ENCODE assay signal across 2 cellular contexts in the genomic region with DNA sequence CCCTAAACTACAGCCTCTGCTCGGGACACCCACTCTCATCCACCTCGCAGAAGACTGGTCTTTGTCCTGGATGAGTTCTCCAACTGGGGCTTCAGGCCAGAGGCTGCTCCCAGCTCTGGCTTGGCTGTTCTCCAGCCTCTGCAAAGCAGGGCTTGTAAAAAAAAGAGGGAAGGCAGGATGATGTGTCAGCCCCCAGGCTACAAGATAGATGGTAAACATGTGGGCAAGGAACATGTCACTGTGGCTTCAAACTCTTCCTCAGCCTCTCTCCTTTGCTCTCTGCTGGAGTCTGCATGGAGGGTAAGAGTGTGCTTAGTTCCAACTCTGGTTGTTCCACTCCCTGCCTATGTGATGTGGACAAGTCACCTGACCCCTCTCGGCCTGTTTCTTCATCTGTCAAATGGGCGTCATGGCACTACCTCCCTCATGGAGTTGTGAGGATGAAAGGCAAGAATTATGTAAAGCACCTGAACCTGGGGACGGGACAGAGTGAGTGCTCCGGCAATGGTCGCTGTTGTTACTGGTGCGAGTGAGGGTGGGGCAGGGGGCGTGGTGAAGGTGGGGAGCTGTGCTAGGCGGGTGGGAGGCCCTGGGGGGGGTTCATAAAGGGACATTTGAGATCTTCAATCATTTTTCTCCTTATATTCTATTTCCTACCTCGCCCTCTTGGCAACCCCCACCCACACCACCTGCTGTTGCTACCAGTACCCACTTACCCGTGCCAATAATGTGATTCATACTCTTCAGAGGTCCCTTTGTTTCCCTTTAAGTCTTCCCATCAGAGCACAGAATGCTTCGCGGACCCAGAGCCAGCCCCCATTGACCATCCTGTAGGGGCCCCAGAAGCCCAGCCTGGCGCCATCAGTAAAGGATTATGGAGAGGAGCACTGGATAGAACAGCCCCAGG.
TF ChIP-seq lines count a peak whose summit lies in the region.

No MANE protein-coding gene starts in this region.

TF ChIP-seq in Ishikawa, 13 proteins besides CTCF, POLR2A, EP300 and RAD21:
- TF ChIP-seq YY1 (IDR thresholded peaks at IDR 0.05; ENCODE audit: low read depth): no peak
- TF ChIP-seq EGR1 (IDR thresholded peaks at IDR 0.05): no peak
- TF ChIP-seq, protein P1, sequence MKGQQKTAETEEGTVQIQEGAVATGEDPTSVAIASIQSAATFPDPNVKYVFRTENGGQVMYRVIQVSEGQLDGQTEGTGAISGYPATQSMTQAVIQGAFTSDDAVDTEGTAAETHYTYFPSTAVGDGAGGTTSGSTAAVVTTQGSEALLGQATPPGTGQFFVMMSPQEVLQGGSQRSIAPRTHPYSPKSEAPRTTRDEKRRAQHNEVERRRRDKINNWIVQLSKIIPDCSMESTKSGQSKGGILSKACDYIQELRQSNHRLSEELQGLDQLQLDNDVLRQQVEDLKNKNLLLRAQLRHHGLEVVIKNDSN (IDR thresholded peaks at IDR 0.05): peak; percentile 43; the same call in 1 of the 2 replicates
- TF ChIP-seq ZBTB7A (IDR thresholded peaks at IDR 0.05; ENCODE audit: low read depth): no peak
- no peak for TF ChIP-seq TAF1 (IDR thresholded peaks at IDR 0.05; ENCODE audit: low read depth)

TF ChIP-seq in HepG2, 621 proteins besides CTCF, POLR2A, EP300 and RAD21:
- TF ChIP-seq POLR2AphosphoS5 (IDR thresholded peaks at IDR 0.05; ENCODE audit: low read depth, low read length) (no peak), MIER2 (CRISPR knock-in tag; IDR thresholded peaks at IDR 0.05) (no peak), ZNF296 (CRISPR knock-in tag; conservative IDR thresholded peaks at IDR 0.05) (no peak), KDM3A (CRISPR knock-in tag; IDR thresholded peaks at IDR 0.05; ENCODE audit: low read depth) (no peak), ZNF672 (CRISPR knock-in tag; IDR thresholded peaks at IDR 0.05) (no peak), ZNF160 (CRISPR knock-in tag; IDR thresholded peaks at IDR 0.05) (no peak), TOPORS (CRISPR knock-in tag; IDR thresholded peaks at IDR 0.05) (no peak), ZFX (CRISPR knock-in tag; IDR thresholded peaks at IDR 0.05; ENCODE audit: low read depth) (no peak), ZBTB3 (CRISPR knock-in tag; IDR thresholded peaks at IDR 0.05; ENCODE audit: borderline replicate concordance, low read depth) (no peak), NFIB (CRISPR knock-in tag; IDR thresholded peaks at IDR 0.05; ENCODE audit: borderline replicate concordance) (no peak), PHF21A (CRISPR knock-in tag; IDR thresholded peaks at IDR 0.05) (no peak), ZNF30 (CRISPR knock-in tag; IDR thresholded peaks at IDR 0.05) (no peak), SP4 (CRISPR knock-in tag; IDR thresholded peaks at IDR 0.05) (no peak), ZFP1 (CRISPR knock-in tag; IDR thresholded peaks at IDR 0.05) (no peak), YY1 (IDR thresholded peaks at IDR 0.05; ENCODE audit: insufficient read depth, insufficient replicate concordance, low read depth, low read length) (no peak)
- TF ChIP-seq, protein P2, sequence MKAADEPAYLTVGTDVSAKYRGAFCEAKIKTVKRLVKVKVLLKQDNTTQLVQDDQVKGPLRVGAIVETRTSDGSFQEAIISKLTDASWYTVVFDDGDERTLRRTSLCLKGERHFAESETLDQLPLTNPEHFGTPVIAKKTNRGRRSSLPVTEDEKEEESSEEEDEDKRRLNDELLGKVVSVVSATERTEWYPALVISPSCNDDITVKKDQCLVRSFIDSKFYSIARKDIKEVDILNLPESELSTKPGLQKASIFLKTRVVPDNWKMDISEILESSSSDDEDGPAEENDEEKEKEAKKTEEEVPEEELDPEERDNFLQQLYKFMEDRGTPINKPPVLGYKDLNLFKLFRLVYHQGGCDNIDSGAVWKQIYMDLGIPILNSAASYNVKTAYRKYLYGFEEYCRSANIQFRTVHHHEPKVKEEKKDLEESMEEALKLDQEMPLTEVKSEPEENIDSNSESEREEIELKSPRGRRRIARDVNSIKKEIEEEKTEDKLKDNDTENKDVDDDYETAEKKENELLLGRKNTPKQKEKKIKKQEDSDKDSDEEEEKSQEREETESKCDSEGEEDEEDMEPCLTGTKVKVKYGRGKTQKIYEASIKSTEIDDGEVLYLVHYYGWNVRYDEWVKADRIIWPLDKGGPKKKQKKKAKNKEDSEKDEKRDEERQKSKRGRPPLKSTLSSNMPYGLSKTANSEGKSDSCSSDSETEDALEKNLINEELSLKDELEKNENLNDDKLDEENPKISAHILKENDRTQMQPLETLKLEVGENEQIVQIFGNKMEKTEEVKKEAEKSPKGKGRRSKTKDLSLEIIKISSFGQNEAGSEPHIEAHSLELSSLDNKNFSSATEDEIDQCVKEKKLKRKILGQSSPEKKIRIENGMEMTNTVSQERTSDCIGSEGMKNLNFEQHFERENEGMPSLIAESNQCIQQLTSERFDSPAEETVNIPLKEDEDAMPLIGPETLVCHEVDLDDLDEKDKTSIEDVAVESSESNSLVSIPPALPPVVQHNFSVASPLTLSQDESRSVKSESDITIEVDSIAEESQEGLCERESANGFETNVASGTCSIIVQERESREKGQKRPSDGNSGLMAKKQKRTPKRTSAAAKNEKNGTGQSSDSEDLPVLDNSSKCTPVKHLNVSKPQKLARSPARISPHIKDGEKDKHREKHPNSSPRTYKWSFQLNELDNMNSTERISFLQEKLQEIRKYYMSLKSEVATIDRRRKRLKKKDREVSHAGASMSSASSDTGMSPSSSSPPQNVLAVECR (CRISPR knock-in tag; IDR thresholded peaks at IDR 0.05; ENCODE audit: borderline replicate concordance): no peak
- TF ChIP-seq, protein P3, sequence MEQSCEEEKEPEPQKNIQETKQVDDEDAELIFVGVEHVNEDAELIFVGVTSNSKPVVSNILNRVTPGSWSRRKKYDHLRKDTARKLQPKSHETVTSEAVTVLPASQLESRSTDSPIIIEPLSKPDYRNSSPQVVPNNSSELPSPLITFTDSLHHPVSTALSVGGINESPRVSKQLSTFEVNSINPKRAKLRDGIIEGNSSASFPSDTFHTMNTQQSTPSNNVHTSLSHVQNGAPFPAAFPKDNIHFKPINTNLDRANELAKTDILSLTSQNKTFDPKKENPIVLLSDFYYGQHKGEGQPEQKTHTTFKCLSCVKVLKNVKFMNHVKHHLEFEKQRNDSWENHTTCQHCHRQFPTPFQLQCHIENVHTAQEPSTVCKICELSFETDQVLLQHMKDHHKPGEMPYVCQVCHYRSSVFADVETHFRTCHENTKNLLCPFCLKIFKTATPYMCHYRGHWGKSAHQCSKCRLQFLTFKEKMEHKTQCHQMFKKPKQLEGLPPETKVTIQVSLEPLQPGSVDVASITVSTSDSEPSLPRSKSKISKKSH (CRISPR knock-in tag; IDR thresholded peaks at IDR 0.05; ENCODE audit: borderline replicate concordance): no peak
- TF ChIP-seq, protein P4, sequence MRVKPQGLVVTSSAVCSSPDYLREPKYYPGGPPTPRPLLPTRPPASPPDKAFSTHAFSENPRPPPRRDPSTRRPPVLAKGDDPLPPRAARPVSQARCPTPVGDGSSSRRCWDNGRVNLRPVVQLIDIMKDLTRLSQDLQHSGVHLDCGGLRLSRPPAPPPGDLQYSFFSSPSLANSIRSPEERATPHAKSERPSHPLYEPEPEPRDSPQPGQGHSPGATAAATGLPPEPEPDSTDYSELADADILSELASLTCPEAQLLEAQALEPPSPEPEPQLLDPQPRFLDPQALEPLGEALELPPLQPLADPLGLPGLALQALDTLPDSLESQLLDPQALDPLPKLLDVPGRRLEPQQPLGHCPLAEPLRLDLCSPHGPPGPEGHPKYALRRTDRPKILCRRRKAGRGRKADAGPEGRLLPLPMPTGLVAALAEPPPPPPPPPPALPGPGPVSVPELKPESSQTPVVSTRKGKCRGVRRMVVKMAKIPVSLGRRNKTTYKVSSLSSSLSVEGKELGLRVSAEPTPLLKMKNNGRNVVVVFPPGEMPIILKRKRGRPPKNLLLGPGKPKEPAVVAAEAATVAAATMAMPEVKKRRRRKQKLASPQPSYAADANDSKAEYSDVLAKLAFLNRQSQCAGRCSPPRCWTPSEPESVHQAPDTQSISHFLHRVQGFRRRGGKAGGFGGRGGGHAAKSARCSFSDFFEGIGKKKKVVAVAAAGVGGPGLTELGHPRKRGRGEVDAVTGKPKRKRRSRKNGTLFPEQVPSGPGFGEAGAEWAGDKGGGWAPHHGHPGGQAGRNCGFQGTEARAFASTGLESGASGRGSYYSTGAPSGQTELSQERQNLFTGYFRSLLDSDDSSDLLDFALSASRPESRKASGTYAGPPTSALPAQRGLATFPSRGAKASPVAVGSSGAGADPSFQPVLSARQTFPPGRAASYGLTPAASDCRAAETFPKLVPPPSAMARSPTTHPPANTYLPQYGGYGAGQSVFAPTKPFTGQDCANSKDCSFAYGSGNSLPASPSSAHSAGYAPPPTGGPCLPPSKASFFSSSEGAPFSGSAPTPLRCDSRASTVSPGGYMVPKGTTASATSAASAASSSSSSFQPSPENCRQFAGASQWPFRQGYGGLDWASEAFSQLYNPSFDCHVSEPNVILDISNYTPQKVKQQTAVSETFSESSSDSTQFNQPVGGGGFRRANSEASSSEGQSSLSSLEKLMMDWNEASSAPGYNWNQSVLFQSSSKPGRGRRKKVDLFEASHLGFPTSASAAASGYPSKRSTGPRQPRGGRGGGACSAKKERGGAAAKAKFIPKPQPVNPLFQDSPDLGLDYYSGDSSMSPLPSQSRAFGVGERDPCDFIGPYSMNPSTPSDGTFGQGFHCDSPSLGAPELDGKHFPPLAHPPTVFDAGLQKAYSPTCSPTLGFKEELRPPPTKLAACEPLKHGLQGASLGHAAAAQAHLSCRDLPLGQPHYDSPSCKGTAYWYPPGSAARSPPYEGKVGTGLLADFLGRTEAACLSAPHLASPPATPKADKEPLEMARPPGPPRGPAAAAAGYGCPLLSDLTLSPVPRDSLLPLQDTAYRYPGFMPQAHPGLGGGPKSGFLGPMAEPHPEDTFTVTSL (CRISPR knock-in tag; IDR thresholded peaks at IDR 0.05; ENCODE audit: borderline replicate concordance): no peak
- TF ChIP-seq, protein P5, sequence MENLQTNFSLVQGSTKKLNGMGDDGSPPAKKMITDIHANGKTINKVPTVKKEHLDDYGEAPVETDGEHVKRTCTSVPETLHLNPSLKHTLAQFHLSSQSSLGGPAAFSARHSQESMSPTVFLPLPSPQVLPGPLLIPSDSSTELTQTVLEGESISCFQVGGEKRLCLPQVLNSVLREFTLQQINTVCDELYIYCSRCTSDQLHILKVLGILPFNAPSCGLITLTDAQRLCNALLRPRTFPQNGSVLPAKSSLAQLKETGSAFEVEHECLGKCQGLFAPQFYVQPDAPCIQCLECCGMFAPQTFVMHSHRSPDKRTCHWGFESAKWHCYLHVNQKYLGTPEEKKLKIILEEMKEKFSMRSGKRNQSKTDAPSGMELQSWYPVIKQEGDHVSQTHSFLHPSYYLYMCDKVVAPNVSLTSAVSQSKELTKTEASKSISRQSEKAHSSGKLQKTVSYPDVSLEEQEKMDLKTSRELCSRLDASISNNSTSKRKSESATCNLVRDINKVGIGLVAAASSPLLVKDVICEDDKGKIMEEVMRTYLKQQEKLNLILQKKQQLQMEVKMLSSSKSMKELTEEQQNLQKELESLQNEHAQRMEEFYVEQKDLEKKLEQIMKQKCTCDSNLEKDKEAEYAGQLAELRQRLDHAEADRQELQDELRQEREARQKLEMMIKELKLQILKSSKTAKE (CRISPR knock-in tag; IDR thresholded peaks at IDR 0.05; ENCODE audit: borderline replicate concordance): no peak
